ENCODE assay signal across 8 cellular contexts in genomic region chr1:27569506-27570382, GRCh38. TPM values are rescaled to one million over a fixed set of nuclear protein-coding genes. Genes with fewer than 3 reads are reported as not detected.
DNase-seq lines count a peak whose midpoint lies in the region; ATAC-seq and TF ChIP-seq lines count a peak whose summit lies in the region.

No MANE protein-coding gene starts in this region.

- CTCF ChIA-PET in Calu3 (lab: Charles Lee) (interaction anchor here (0.6 to 1.8 kb wide), 5 partner anchors 17 to 64 kb away, joined by 3 to 7 read pairs (median 5); no protein-coding TSS in a partner anchor), activated B cell treated with CpG ODN at 0.5 μM for 24 hours (lab: Charles Lee) (interaction anchor here (0.9 to 3.0 kb wide), 10 partner anchors 10 to 167 kb away, joined by 3 to 26 read pairs (median 4); partner anchors contain the start of gene AHDC1), PC-3 (lab: Charles Lee) (interaction anchor here (1.1 kb wide), 1 partner anchor 12 kb away, joined by 4 read pairs; no protein-coding TSS in a partner anchor)

- no peaks in the 10 kb centered on the region for H4K20me1 ChIP-seq in PC-3 (ENCODE audit: low read length)

- peak overlapping the region; percentile 59 for H3K4me3 Mint-ChIP-seq in Calu3 (ENCODE audit: low read depth, unreplicated experiment)
- H3K4me3 Mint-ChIP-seq in activated B cell treated with CpG ODN at 0.5 μM for 24 hours = peak overlapping the region; percentile 73

- peak overlapping the region; percentile 69 for H3K27ac Mint-ChIP-seq in Calu3 (ENCODE audit: unreplicated experiment)
- H3K27ac Mint-ChIP-seq in activated B cell treated with CpG ODN at 0.5 μM for 24 hours = no peak overlapping the region

- peaks cover 86% of the 10 kb centered on the region for H3K4me1 Mint-ChIP-seq in Calu3 (ENCODE audit: low read depth, unreplicated experiment)
- H3K4me1 Mint-ChIP-seq in activated B cell treated with CpG ODN at 0.5 μM for 24 hours = peaks cover 33% of the 10 kb centered on the region

- H3K27ac ChIP-seq in heart left ventricle = peak overlapping the region; percentile 43 to 99 (median 94)
- H3K27ac ChIP-seq in prostate gland = peak overlapping the region; percentile 86 to 91
- no peak overlapping the region for H3K27ac ChIP-seq in PC-3 (ENCODE audit: low read length)

- H3K4me1 ChIP-seq in heart left ventricle (peaks cover 40 to 100% (median 96%) of the 10 kb centered on the region in 12 donors), prostate gland (replicated peaks) (peaks cover 37% of the 10 kb centered on the region), PC-3 (ENCODE audit: insufficient read depth, low read length) (peaks cover 21% of the 10 kb centered on the region)

- H3K9me3 ChIP-seq in heart left ventricle (no peaks in the 10 kb centered on the region), prostate gland (no peaks in the 10 kb centered on the region), PC-3 (ENCODE audit: low read length) (no peaks in the 10 kb centered on the region)

- ATAC-seq in activated B cell treated with CpG ODN at 0.5 μM for 24 hours (ENCODE audit: low read depth) (no peak), heart left ventricle (no peak), PC-3 (no peak)

- H3K27me3 ChIP-seq in heart left ventricle (no peaks in the 10 kb centered on the region), prostate gland (replicated peaks; ENCODE audit: insufficient read depth) (no peaks in the 10 kb centered on the region), PC-3 (ENCODE audit: low read length) (no peaks in the 10 kb centered on the region)

- H2AFZ ChIP-seq in PC-3 (ENCODE audit: low read length) = no peak overlapping the region

- H3K9me2 ChIP-seq in PC-3 (replicated peaks; ENCODE audit: low read length) = no peaks in the 10 kb centered on the region

- H3F3A ChIP-seq in PC-3 (ENCODE audit: low read length, unreplicated experiment) = peaks cover 10% of the 10 kb centered on the region

- no peaks in the 10 kb centered on the region for H3K9me3 Mint-ChIP-seq in Calu3 (ENCODE audit: low read depth, unreplicated experiment)
- no peaks in the 10 kb centered on the region for H3K9me3 Mint-ChIP-seq in activated B cell treated with CpG ODN at 0.5 μM for 24 hours

- TF ChIP-seq POLR2A in heart left ventricle (IDR thresholded peaks at IDR 0.05) = no peak
- TF ChIP-seq POLR2A in prostate gland (IDR thresholded peaks at IDR 0.05) = no peak

- POLR2A ChIA-PET in activated B cell treated with CpG ODN at 0.5 μM for 24 hours (lab: Charles Lee) = interaction anchor here (0.6 to 3.1 kb wide), 6 partner anchors 14 to 415 kb away, joined by 3 to 26 read pairs (median 4); partner anchors contain the start of gene SLC9A1
- POLR2A ChIA-PET in PC-3 (lab: Charles Lee; ENCODE audit: unreplicated experiment) = interaction anchor here (0.6 kb wide), 1 partner anchor 80 kb away, joined by 6 read pairs; the partner anchor contains the start of gene WASF2

- no peak overlapping the region for H3K4me2 ChIP-seq in PC-3 (ENCODE audit: low read length)

- H3K27me3 Mint-ChIP-seq in Calu3 (ENCODE audit: unreplicated experiment) = no peaks in the 10 kb centered on the region
- no peaks in the 10 kb centered on the region for H3K27me3 Mint-ChIP-seq in activated B cell treated with CpG ODN at 0.5 μM for 24 hours

- 64 to 68% (median 65%) methylated on average over 12 to 15 of the region's 15 CpGs for WGBS in heart left ventricle, 4 donors
- 47% methylated on average over 15 of the region's 15 CpGs for WGBS in prostate gland

- H3K79me2 ChIP-seq in PC-3 (ENCODE audit: low read length) = peaks cover 87% of the 10 kb centered on the region

- H3K9ac ChIP-seq in PC-3 (ENCODE audit: low read length) = no peak overlapping the region

- DNase-seq in Calu3 (no peak), activated B cell treated with CpG ODN at 0.5 μM for 24 hours (no peak), heart left ventricle (no peak), prostate gland (ENCODE audit: low spot score) (no peak), PC-3 (no peak), 8988T (no peak), NCI-H526 treated with DMSO at 0.1 percent for 48 hours (lab: John Stamatoyannopoulos, UW) (no peak)
- no peak for DNase-seq in effector CD4-positive, alpha-beta T cell

- no TSS peak for BruUV-seq in Calu3 (replicated peaks; lab: Mats Ljungman, UMichigan)
- BruUV-seq in PC-3 (replicated peaks; lab: Mats Ljungman, UMichigan) = no TSS peak

- peaks cover 14% of the 10 kb centered on the region for H3K36me3 Mint-ChIP-seq in Calu3 (ENCODE audit: insufficient read depth, unreplicated experiment)
- H3K36me3 Mint-ChIP-seq in activated B cell treated with CpG ODN at 0.5 μM for 24 hours (ENCODE audit: low read depth) = no peaks in the 10 kb centered on the region

- H3K36me3 ChIP-seq in heart left ventricle = no peaks in the 10 kb centered on the region
- H3K36me3 ChIP-seq in prostate gland = no peaks in the 10 kb centered on the region
- H3K36me3 ChIP-seq in PC-3 (ENCODE audit: low read depth, low read length) = peaks cover 4% of the 10 kb centered on the region; the same call in 1 of the 2 replicates

- intact Hi-C loops in Calu3 (cut with micrococcal nuclease; ENCODE audit: unreplicated experiment) (no loop called here), activated B cell treated with CpG ODN at 0.5 μM for 24 hours (cut with micrococcal nuclease) (no loop called here), heart left ventricle (cut with DNase I) (loop anchor here in 2 of 10 donors (2.0 to 5.0 kb wide), 2 partner anchors 33 to 42 kb away; no protein-coding TSS in a partner anchor), prostate gland (cut with DNase I) (loop anchor here (2.0 to 5.0 kb wide), 2 partner anchors 33 to 42 kb away; no protein-coding TSS in a partner anchor), PC-3 (cut with micrococcal nuclease) (loop anchor here (5.0 kb wide), 1 partner anchor 47 kb away; no protein-coding TSS in a partner anchor)

- H3K4me3 ChIP-seq in heart left ventricle = no peak overlapping the region
- no peak overlapping the region for H3K4me3 ChIP-seq in prostate gland
- H3K4me3 ChIP-seq in PC-3 (ENCODE audit: low read length) = no peak overlapping the region

- TF ChIP-seq CTCF in Calu3 (IDR thresholded peaks at IDR 0.05; ENCODE audit: unreplicated experiment) (no peak), activated B cell treated with CpG ODN at 0.5 μM for 24 hours (IDR thresholded peaks at IDR 0.05) (no peak), heart left ventricle (IDR thresholded peaks at IDR 0.05) (no peak), prostate gland (IDR thresholded peaks at IDR 0.05) (no peak), PC-3 (conservative IDR thresholded peaks at IDR 0.05; ENCODE audit: low read depth, low read length) (no peak)

RNA-seq across cellular contexts. Expression of gene AHDC1, which starts 34.2 kb away (rescaled TPM):
- total RNA-seq in Calu3 (2022) = 20.8 and 21.5 TPM in 2 replicates
- total RNA-seq in activated B cell treated with CpG ODN at 0.5 μM for 24 hours = 22.4 and 23.3 TPM in 2 replicates
- 10 to 100 TPM; 29.2 to 50.2 (median 42.1) TPM for total RNA-seq in heart left ventricle
- polyA plus RNA-seq in heart left ventricle = 10 to 100 TPM; 25.8 to 48.4 TPM
- 10 to 100 TPM; 27.1 to 83.7 TPM for total RNA-seq in prostate gland
- 15.2 and 20.4 TPM in 2 replicates for total RNA-seq in PC-3 (2014; rRNA removed)

Comparison
In these comparisons a context has a peak if more than half of its experiments do, and no peak if none do; other contexts are left out.
1. intact Hi-C loops: an anchor here in prostate gland (2.0 to 5.0 kb wide) and PC-3 (5.0 kb wide); none called in Calu3 and activated B cell treated with CpG ODN at 0.5 μM for 24 hours.